ENCODE assay signal across 18 cellular contexts in the genomic region with DNA sequence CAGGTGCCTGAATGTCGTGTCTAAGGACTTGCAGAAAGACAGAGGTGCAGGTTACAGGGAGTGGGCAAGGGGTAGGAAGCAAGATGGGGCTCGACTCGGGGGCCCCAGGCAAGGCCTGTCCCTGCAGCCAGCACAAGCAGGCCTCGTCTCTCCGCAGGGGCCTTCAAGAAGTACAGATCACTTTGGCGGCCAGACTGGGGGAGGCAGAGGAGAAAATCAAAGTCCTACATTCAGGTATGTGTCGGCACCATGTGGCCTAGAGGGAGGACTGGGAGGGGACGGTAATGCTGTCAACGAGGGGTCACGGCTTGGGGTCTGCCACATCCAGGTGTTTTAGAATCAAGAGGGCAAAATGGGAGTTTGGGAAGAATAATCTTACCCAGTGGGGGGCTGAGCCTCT.
DNase-seq lines count a peak whose midpoint lies in the region; ATAC-seq and TF ChIP-seq lines count a peak whose summit lies in the region.
"Had no signal": no experiment of that assay in that cellular context is flagged by ENCODE, and none has a peak within 500 bp of the region (broad histone marks: within the 10 kb centered on the region; RNA-seq: fewer than 3 reads in every experiment).

No MANE protein-coding gene starts in this region.

- no peak for DNase-seq in IMR-90
- no peak for DNase-seq in WTC11 (ENCODE audit: low spot score)
- DNase-seq in neural progenitor cell (ENCODE audit: low spot score): peak; percentile 32
- DNase-seq in A172 (ENCODE audit: low spot score): no peak
- no peak for DNase-seq in SHP77 (lab: John Stamatoyannopoulos, UW)
- DNase-seq in left ventricle myocardium superior: no peak
- no peak for DNase-seq in inferior parietal cortex (ENCODE audit: extremely low spot score)
- DNase-seq: Caco-2; CD4-positive, CD25-positive, alpha-beta regulatory T cell; CD8-positive, alpha-beta T cell; DMS153; DND-41; GM23248; HFFc6 had no signal

- no TSS peak for BruUV-seq in IMR-90 (replicated peaks; lab: Mats Ljungman, UMichigan)

- H4K20me1 ChIP-seq in IMR-90 (ENCODE audit: insufficient read depth, low read length) (no peaks in the 10 kb centered on the region), neural progenitor cell (ENCODE audit: low read depth) (no peaks in the 10 kb centered on the region)
- H4K20me1 ChIP-seq: BLaER1 had no signal

- ATAC-seq in IMR-90 (ENCODE audit: low read depth) (no peak), WTC11 (no peak), left ventricle myocardium superior (no peak)
- ATAC-seq: CD8-positive, alpha-beta T cell had no signal

- H3K27ac ChIP-seq in IMR-90 (ENCODE audit: insufficient read depth, low read length): no peak overlapping the region
- no peak overlapping the region for H3K27ac ChIP-seq in neural progenitor cell
- H3K27ac ChIP-seq: BLaER1, C4-2B, GM23248 had no signal

- POLR2A ChIA-PET in IMR-90 (lab: Charles Lee; ENCODE audit: unreplicated experiment): no interaction called here
- POLR2A ChIA-PET in WTC11 (lab: Charles Lee): no interaction called here

- H2BK5ac ChIP-seq in IMR-90 (ENCODE audit: low read depth, low read length, poor library complexity, severe bottlenecking): no peak overlapping the region

- H3K9ac ChIP-seq in IMR-90 (ENCODE audit: low read depth, low read length): no peak overlapping the region
- H3K9ac ChIP-seq in neural progenitor cell: no peak overlapping the region
- H3K9ac ChIP-seq: BLaER1, GM23248 had no signal

- H3K18ac ChIP-seq in IMR-90 (ENCODE audit: low read depth, low read length): no peak overlapping the region

- no peak overlapping the region for H2BK120ac ChIP-seq in IMR-90 (ENCODE audit: low read depth, low read length)

- no peak overlapping the region for H2BK20ac ChIP-seq in IMR-90 (ENCODE audit: low read depth, low read length)

- H3K4me3 ChIP-seq in IMR-90 (ENCODE audit: insufficient read depth, low read depth, low read length): no peak overlapping the region
- no peak overlapping the region for H3K4me3 ChIP-seq in neural progenitor cell
- H3K4me3 ChIP-seq: BLaER1, GM23248, HAP-1 had no signal

- H3K36me3 Mint-ChIP-seq in WTC11 (peaks cover 8% of the 10 kb centered on the region), neural progenitor cell (peaks cover 2% of the 10 kb centered on the region)
- H3K36me3 Mint-ChIP-seq: CD4-positive, CD25-positive, alpha-beta regulatory T cell; CD8-positive, alpha-beta T cell had no signal

- no peaks in the 10 kb centered on the region for H3K9me3 ChIP-seq in IMR-90 (ENCODE audit: control insufficient read depth, insufficient read depth, low read length)
- H3K9me3 ChIP-seq in neural progenitor cell (ENCODE audit: low read depth): no peaks in the 10 kb centered on the region
- H3K9me3 ChIP-seq: BLaER1, Caco-2, HAP-1 had no signal

- H3K4me2 ChIP-seq in IMR-90 (ENCODE audit: low read depth, low read length): no peak overlapping the region
- no peak overlapping the region for H3K4me2 ChIP-seq in neural progenitor cell
- H3K4me2 ChIP-seq: BLaER1 had no signal

- TF ChIP-seq CTCF in IMR-90 (conservative IDR thresholded peaks at IDR 0.05; ENCODE audit: low read depth, low read length) (no peak), WTC11 (IDR thresholded peaks at IDR 0.05) (no peak), neural progenitor cell (IDR thresholded peaks at IDR 0.05) (no peak)

- H3K23ac ChIP-seq in IMR-90 (ENCODE audit: low read depth, low read length): no peak overlapping the region

- no peak overlapping the region for H3K4ac ChIP-seq in IMR-90 (ENCODE audit: low read depth, low read length)

- H3K27me3 ChIP-seq in IMR-90 (ENCODE audit: control insufficient read depth, insufficient read depth, low read length) (peaks cover under 1% of the 10 kb centered on the region; the same call in 1 of the 2 replicates), neural progenitor cell (no peaks in the 10 kb centered on the region)
- H3K27me3 ChIP-seq: BLaER1 had no signal

- dilution Hi-C loops in IMR-90 (cut with HindIII; ENCODE audit: low sequenced_read_pairs, unreplicated experiment): no loop called here

- peaks cover 3% of the 10 kb centered on the region for H3F3A ChIP-seq in neural progenitor cell (ENCODE audit: low read depth)

- H4K5ac ChIP-seq in IMR-90 (ENCODE audit: low read depth, low read length): no peak overlapping the region

- H4K91ac ChIP-seq in IMR-90 (ENCODE audit: insufficient read depth, low read depth, low read length): no peak overlapping the region

- H3K9me1 ChIP-seq in IMR-90 (ENCODE audit: insufficient read depth, low read length): no peaks in the 10 kb centered on the region

- H4K8ac ChIP-seq in IMR-90 (ENCODE audit: low read depth in 2 of 2, low read length in 2 of 2): no peak overlapping the region

- H3K4me3 Mint-ChIP-seq in WTC11: no peak overlapping the region
- H3K4me3 Mint-ChIP-seq in neural progenitor cell: no peak overlapping the region
- H3K4me3 Mint-ChIP-seq: B cell; CD4-positive, CD25-positive, alpha-beta regulatory T cell; CD8-positive, alpha-beta T cell; HFFc6 had no signal

- H3K79me1 ChIP-seq in IMR-90 (ENCODE audit: low read depth in 1 of 2, low read length in 2 of 2): no peaks in the 10 kb centered on the region

- TF ChIP-seq POLR2A in IMR-90 (IDR thresholded peaks at IDR 0.05; ENCODE audit: low read depth, low read length): no peak

- no peaks in the 10 kb centered on the region for H3K79me2 ChIP-seq in neural progenitor cell (ENCODE audit: low read depth)

- CTCF ChIA-PET in IMR-90 (lab: Yijun Ruan, JAX): no interaction called here
- CTCF ChIA-PET in WTC11 (lab: Charles Lee): no interaction called here

- 53% methylated on average over 10 of the region's 10 CpGs; no CpG with 5 or more reads in 1 of the 2 experiments for WGBS in IMR-90 (ENCODE audit: extremely low coverage in 2 of 2, insufficient read length in 1 of 2), 2 experiments

- no peak overlapping the region for H3K14ac ChIP-seq in IMR-90 (replicated peaks; ENCODE audit: low read depth, low read length)

- no peak overlapping the region for H2AK5ac ChIP-seq in IMR-90 (ENCODE audit: low read depth, low read length)

- H2AK9ac ChIP-seq in IMR-90 (replicated peaks; ENCODE audit: low read depth, low read length, poor library complexity): no peak overlapping the region

- H3K36me3 ChIP-seq in IMR-90 (ENCODE audit: control insufficient read depth, insufficient read depth, low read length) (no peaks in the 10 kb centered on the region), neural progenitor cell (no peaks in the 10 kb centered on the region)
- H3K36me3 ChIP-seq: BLaER1, HAP-1 had no signal

- H3K27ac Mint-ChIP-seq in WTC11 (peak overlapping the region; percentile 56; the same call in 1 of the 2 replicates), neural progenitor cell (peak overlapping the region; percentile 85)
- H3K27ac Mint-ChIP-seq: B cell; CD4-positive, CD25-positive, alpha-beta regulatory T cell; CD8-positive, alpha-beta T cell; HFFc6 had no signal

- intact Hi-C loops in IMR-90 (cut with micrococcal nuclease): loop anchor here (5.0 kb wide), 1 partner anchor 398 kb away; no protein-coding TSS in a partner anchor
- intact Hi-C loops in left ventricle myocardium superior (cut with micrococcal nuclease): loop anchor here (5.0 kb wide), 1 partner anchor 403 kb away; no protein-coding TSS in a partner anchor

- no peak overlapping the region for H2BK15ac ChIP-seq in IMR-90 (ENCODE audit: low read depth, low read length)

- in situ Hi-C loops in IMR-90 (cut with MboI; ENCODE audit: low sequenced_read_pairs): no loop called here

- peak overlapping the region; percentile 32 for H2AFZ ChIP-seq in IMR-90 (replicated peaks; ENCODE audit: low read length, poor library complexity)
- H2AFZ ChIP-seq in neural progenitor cell (replicated peaks): no peak overlapping the region
- H2AFZ ChIP-seq: GM23248 had no signal

- peaks cover 9% of the 10 kb centered on the region; the same call in 1 of the 2 replicates for H3K4me1 Mint-ChIP-seq in WTC11
- H3K4me1 Mint-ChIP-seq in neural progenitor cell: peaks cover 15% of the 10 kb centered on the region
- H3K4me1 Mint-ChIP-seq: B cell; CD4-positive, CD25-positive, alpha-beta regulatory T cell had no signal

- peaks cover 8% of the 10 kb centered on the region for H3K9me3 Mint-ChIP-seq in WTC11
- H3K9me3 Mint-ChIP-seq in neural progenitor cell: no peaks in the 10 kb centered on the region
- H3K9me3 Mint-ChIP-seq: CD4-positive, CD25-positive, alpha-beta regulatory T cell; HFFc6 had no signal

- H3K56ac ChIP-seq in IMR-90 (ENCODE audit: extremely low read depth, insufficient read depth, low read length): no peak overlapping the region

- H3K4me1 ChIP-seq in IMR-90 (ENCODE audit: control insufficient read depth, insufficient read depth, low read length) (no peaks in the 10 kb centered on the region), neural progenitor cell (peaks cover 17% of the 10 kb centered on the region)
- H3K4me1 ChIP-seq: Caco-2, HAP-1 had no signal

- H3K27me3 Mint-ChIP-seq in WTC11 (ENCODE audit: low read depth) (no peaks in the 10 kb centered on the region), neural progenitor cell (ENCODE audit: insufficient read depth, low read depth) (peaks cover 11% of the 10 kb centered on the region)

- no peak for TF ChIP-seq RAD21 in IMR-90 (IDR thresholded peaks at IDR 0.05; ENCODE audit: low read length)

TF ChIP-seq in IMR-90, 13 proteins besides CTCF, POLR2A, EP300 and RAD21:
- no peak for TF ChIP-seq CEBPB (IDR thresholded peaks at IDR 0.05; ENCODE audit: low read depth, low read length)
- no peak for TF ChIP-seq NFE2L2 (IDR thresholded peaks at IDR 0.05; ENCODE audit: low read depth, low read length)

TF ChIP-seq in WTC11, 78 proteins besides CTCF, POLR2A, EP300 and RAD21 (continues in another document):
- TF ChIP-seq IRF2 (CRISPR knock-in tag; IDR thresholded peaks at IDR 0.05; ENCODE audit: borderline replicate concordance, low read depth): no peak
